ENCODE assay signal across 19 cellular contexts in the genomic region with DNA sequence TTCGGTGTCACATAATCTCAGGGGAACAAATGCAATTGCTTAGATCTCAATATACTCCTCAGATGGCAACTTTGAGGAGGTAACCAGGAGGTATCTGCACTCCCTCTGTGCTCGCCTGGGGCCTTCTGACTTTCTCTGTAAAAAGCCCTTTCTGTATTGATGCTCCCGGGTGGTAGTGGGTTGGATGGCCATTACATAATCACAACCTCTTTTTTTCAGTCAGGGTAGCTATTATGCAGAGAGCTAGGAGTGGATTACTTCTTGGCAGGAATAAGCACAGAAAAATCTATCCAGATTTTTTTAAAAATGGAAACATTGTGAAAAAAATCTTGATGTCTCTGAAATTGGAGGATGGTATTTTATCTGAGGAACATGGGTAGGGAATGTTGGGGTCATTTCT.
DNase-seq lines count a peak whose midpoint lies in the region; ATAC-seq and TF ChIP-seq lines count a peak whose summit lies in the region.
"Had no signal": no experiment of that assay in that cellular context is flagged by ENCODE, and none has a peak within 500 bp of the region (broad histone marks: within the 10 kb centered on the region; RNA-seq: fewer than 3 reads in every experiment).

No MANE protein-coding gene starts in this region.

- 47 to 80% (median 77%) methylated on average over 3 of the region's 3 CpGs for WGBS in spleen, 5 donors

- in situ Hi-C loops in GM13976 (cut with MboI; ENCODE audit: low sequenced_read_pairs, unreplicated experiment) = no loop called here

- ATAC-seq in HG03571 (IDR thresholded peaks at IDR 0.05; ENCODE audit: unreplicated experiment) = no peak
- ATAC-seq: A549, Right ventricle myocardium inferior, SK-N-SH treated with all-trans-retinoic acid at 6 μM for 48 hours had no signal

- intact Hi-C loops in spleen (cut with DNase I; ENCODE audit: low total_unique reads) = no loop called here

- no peaks in the 10 kb centered on the region for H3K36me3 ChIP-seq in spleen
- H3K36me3 ChIP-seq: BLaER1 treated with 17β-estradiol and CSF1 and Interleukin-3, amounts not matched to agents 10 nM and 100 nM; SJCRH30 had no signal

- H3K27ac ChIP-seq in spleen = no peak overlapping the region
- H3K27ac ChIP-seq: A549; BLaER1 treated with 17β-estradiol and CSF1 and Interleukin-3, amounts not matched to agents 10 nM and 100 nM; KMS-11; PC-9; SJCRH30 had no signal

- TF ChIP-seq CTCF in GM13976 (IDR thresholded peaks at IDR 0.05; ENCODE audit: borderline replicate concordance, control extremely low read depth, extremely low read depth, insufficient read depth, missing control alignments) (no peak), spleen (IDR thresholded peaks at IDR 0.05 in 8 of 11, conservative IDR thresholded peaks at IDR 0.05 in 3 of 11) (no peak)

- H3K27me3 ChIP-seq in spleen (replicated peaks in 1 of 7) = no peaks in the 10 kb centered on the region
- H3K27me3 ChIP-seq: BLaER1 treated with 17β-estradiol and CSF1 and Interleukin-3, amounts not matched to agents 10 nM and 100 nM; SJCRH30 had no signal

- H3K4me3 ChIP-seq in spleen = no peak overlapping the region
- H3K4me3 ChIP-seq: A549; BLaER1 treated with 17β-estradiol and CSF1 and Interleukin-3, amounts not matched to agents 10 nM and 100 nM; PC-9; SJCRH30 had no signal

- no peak for TF ChIP-seq POLR2A in spleen (IDR thresholded peaks at IDR 0.05)

- peaks cover 0 to 4% (median 0%) of the 10 kb centered on the region in 8 donors for H3K9me3 ChIP-seq in spleen
- H3K9me3 ChIP-seq: A549; BLaER1 treated with 17β-estradiol and CSF1 and Interleukin-3, amounts not matched to agents 10 nM and 100 nM; SJCRH30 had no signal

- H3K4me1 ChIP-seq in spleen = no peaks in the 10 kb centered on the region
- H3K4me1 ChIP-seq: A549; BLaER1 treated with 17β-estradiol and CSF1 and Interleukin-3, amounts not matched to agents 10 nM and 100 nM had no signal

- DNase-seq in NCI-H2227 treated with DMSO at 0.1 percent for 48 hours (lab: John Stamatoyannopoulos, UW) (peak; percentile 5), NCI-H69 (lab: John Stamatoyannopoulos, UW) (peak; percentile 52), cerebellar cortex (ENCODE audit: low spot score) (peak; percentile 64), retina (peak; percentile 16), GM13976 (ENCODE audit: low spot score) (no peak), spleen (no peak)
- DNase-seq: AML-193; CD4-positive, alpha-beta T cell; HCEC 1CT; MM.1S; NCI-H2029; PC-9; SJCRH30 had no signal

Comparison
In these comparisons a context has a peak if more than half of its experiments do, and no peak if none do; other contexts are left out.
1. DNase-seq: peak in NCI-H2227 treated with DMSO at 0.1 percent for 48 hours (single experiment), NCI-H69 (single experiment), cerebellar cortex (single experiment) and retina (single experiment); none in GM13976 (single experiment) and spleen (single experiment).